In the genomic region with DNA sequence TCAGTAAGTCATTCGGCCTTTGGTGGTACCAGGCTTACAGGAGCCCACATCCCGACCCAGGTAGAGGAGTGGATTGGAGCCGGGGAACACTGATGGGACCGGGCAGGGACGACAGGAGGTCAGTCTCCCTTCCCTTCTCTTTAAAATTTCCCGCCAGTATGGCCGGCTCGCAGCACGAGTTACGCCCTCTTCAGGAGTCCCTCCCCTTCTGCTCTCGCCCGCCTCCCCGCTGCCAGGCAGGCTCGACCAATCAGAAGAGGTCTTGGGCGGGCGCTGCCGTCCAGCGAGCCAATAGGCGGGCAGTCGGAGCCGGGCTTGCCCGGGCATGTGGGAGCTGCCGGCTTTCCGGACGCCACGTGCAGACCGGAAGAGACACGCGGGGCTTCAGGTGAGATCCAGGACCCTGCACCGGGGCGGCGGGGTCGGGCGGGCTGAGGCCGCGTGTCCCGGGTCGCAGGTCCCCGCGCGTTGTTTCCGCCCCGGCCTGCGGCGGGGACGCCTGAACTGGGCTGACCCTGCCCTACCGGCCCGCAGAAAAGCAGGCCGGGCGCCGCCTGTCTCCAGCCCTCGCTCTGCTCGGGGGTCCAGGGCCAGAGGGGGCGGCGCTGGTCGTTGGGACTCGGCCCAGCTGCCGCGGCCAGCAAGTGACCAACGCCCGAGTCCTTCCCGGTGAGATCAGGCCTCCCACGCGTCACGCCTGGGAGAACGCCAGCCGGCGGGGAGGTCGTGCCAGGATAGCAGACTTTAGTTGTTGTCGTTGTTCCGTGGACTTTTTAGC, we compare ENCODE assay signal across 1 cellular context.
TF ChIP-seq lines count a peak whose summit lies in the region.

A gene with protein sequence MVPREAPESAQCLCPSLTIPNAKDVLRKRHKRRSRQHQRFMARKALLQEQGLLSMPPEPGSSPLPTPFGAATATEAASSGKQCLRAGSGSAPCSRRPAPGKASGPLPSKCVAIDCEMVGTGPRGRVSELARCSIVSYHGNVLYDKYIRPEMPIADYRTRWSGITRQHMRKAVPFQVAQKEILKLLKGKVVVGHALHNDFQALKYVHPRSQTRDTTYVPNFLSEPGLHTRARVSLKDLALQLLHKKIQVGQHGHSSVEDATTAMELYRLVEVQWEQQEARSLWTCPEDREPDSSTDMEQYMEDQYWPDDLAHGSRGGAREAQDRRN (plus strand): TSS at position 346 of the 778 bp plus-strand sequence. CDS start 4,870 bp downstream, outside the sequence.

TF ChIP-seq in K562, 482 proteins besides CTCF, POLR2A, EP300 and RAD21 (continued from another document and continues in another):
- TF ChIP-seq, protein P1, sequence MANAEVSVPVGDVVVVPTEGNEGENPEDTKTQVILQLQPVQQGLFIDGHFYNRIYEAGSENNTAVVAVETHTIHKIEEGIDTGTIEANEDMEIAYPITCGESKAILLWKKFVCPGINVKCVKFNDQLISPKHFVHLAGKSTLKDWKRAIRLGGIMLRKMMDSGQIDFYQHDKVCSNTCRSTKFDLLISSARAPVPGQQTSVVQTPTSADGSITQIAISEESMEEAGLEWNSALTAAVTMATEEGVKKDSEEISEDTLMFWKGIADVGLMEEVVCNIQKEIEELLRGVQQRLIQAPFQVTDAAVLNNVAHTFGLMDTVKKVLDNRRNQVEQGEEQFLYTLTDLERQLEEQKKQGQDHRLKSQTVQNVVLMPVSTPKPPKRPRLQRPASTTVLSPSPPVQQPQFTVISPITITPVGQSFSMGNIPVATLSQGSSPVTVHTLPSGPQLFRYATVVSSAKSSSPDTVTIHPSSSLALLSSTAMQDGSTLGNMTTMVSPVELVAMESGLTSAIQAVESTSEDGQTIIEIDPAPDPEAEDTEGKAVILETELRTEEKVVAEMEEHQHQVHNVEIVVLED (CRISPR knock-in tag; IDR thresholded peaks at IDR 0.05), result no peak
- TF ChIP-seq ZC3H8 (IDR thresholded peaks at IDR 0.05) (no peak), SMAD1 (IDR thresholded peaks at IDR 0.05; ENCODE audit: low read depth, low read length, partially characterized antibody) (peak; percentile 68), ZNF324 (CRISPR knock-in tag; IDR thresholded peaks at IDR 0.05) (no peak), NFATC3 (IDR thresholded peaks at IDR 0.05) (no peak), MTA2 (IDR thresholded peaks at IDR 0.05; ENCODE audit: low read depth) (no peak), TGIF2 (CRISPR knock-in tag; IDR thresholded peaks at IDR 0.05) (no peak), ZNF12 (CRISPR knock-in tag; IDR thresholded peaks at IDR 0.05) (peak; percentile 72; the same call in 1 of the 2 replicates), MAFG (tag; conservative IDR thresholded peaks at IDR 0.05) (no peak), MXI1 (IDR thresholded peaks at IDR 0.05; ENCODE audit: low read depth, low read length) (peak; percentile 92), PRPF4 (IDR thresholded peaks at IDR 0.05; ENCODE audit: insufficient read depth, low read depth, low read length, poor library complexity, severe bottlenecking) (peak; percentile 61), GATA2 (CRISPR knock-in tag; IDR thresholded peaks at IDR 0.05) (no peak), ZNF408 (CRISPR knock-in tag; IDR thresholded peaks at IDR 0.05; ENCODE audit: low read depth) (no peak), NFRKB (IDR thresholded peaks at IDR 0.05; ENCODE audit: low read depth) (no peak), ARID1B (IDR thresholded peaks at IDR 0.05) (peak; percentile 17; the same call in 1 of the 2 replicates), ATF1 (CRISPR knock-in tag; IDR thresholded peaks at IDR 0.05) (no peak), ATF1 (tag; IDR thresholded peaks at IDR 0.05) (peak; percentile 77), ZNF583 (CRISPR knock-in tag; IDR thresholded peaks at IDR 0.05) (peak; percentile 25; the same call in 1 of the 2 replicates), FUS (optimal IDR thresholded peaks at IDR 0.05; ENCODE audit: low read depth, low read length) (peak; percentile 75), ZNF197 (CRISPR knock-in tag; IDR thresholded peaks at IDR 0.05; ENCODE audit: low read depth) (no peak), HNRNPL (IDR thresholded peaks at IDR 0.05; ENCODE audit: low read depth, low read length) (peak; percentile 71), STAT5B (CRISPR knock-in tag; IDR thresholded peaks at IDR 0.05) (no peak), FOXM1 (IDR thresholded peaks at IDR 0.05; ENCODE audit: low read depth) (no peak; the same call in 1 of the 2 replicates), FOXM1 (CRISPR knock-in tag; IDR thresholded peaks at IDR 0.05; ENCODE audit: low read depth) (0 out of 2 replicates have a peak, but pooled peaks have one; percentile 36), HDAC8 (tag; IDR thresholded peaks at IDR 0.05) (no peak), KAT7 (CRISPR knock-in tag; IDR thresholded peaks at IDR 0.05; ENCODE audit: borderline replicate concordance) (peak; percentile 44; the same call in 1 of the 2 replicates), HNRNPUL1 (IDR thresholded peaks at IDR 0.05; ENCODE audit: low read length) (no peak), GABPB1 (CRISPR knock-in tag; IDR thresholded peaks at IDR 0.05) (peak; percentile 68), GATAD2A (IDR thresholded peaks at IDR 0.05) (0 out of 2 replicates have a peak, but pooled peaks have one; percentile 60), NFIC (IDR thresholded peaks at IDR 0.05) (peak; percentile 55; the same call in 1 of the 2 replicates), SMAD4 (CRISPR knock-in tag; conservative IDR thresholded peaks at IDR 0.05) (peak; percentile 77), MEIS2 (IDR thresholded peaks at IDR 0.05; ENCODE audit: partially characterized antibody) (no peak), ETS2 (tag; IDR thresholded peaks at IDR 0.05; ENCODE audit: borderline replicate concordance, poor library complexity, severe bottlenecking) (no peak), ZNF3 (CRISPR knock-in tag; IDR thresholded peaks at IDR 0.05) (no peak), SOX6 (IDR thresholded peaks at IDR 0.05) (no peak), ELF1 (tag; IDR thresholded peaks at IDR 0.05) (peak; percentile 77)
- TF ChIP-seq, protein P2, sequence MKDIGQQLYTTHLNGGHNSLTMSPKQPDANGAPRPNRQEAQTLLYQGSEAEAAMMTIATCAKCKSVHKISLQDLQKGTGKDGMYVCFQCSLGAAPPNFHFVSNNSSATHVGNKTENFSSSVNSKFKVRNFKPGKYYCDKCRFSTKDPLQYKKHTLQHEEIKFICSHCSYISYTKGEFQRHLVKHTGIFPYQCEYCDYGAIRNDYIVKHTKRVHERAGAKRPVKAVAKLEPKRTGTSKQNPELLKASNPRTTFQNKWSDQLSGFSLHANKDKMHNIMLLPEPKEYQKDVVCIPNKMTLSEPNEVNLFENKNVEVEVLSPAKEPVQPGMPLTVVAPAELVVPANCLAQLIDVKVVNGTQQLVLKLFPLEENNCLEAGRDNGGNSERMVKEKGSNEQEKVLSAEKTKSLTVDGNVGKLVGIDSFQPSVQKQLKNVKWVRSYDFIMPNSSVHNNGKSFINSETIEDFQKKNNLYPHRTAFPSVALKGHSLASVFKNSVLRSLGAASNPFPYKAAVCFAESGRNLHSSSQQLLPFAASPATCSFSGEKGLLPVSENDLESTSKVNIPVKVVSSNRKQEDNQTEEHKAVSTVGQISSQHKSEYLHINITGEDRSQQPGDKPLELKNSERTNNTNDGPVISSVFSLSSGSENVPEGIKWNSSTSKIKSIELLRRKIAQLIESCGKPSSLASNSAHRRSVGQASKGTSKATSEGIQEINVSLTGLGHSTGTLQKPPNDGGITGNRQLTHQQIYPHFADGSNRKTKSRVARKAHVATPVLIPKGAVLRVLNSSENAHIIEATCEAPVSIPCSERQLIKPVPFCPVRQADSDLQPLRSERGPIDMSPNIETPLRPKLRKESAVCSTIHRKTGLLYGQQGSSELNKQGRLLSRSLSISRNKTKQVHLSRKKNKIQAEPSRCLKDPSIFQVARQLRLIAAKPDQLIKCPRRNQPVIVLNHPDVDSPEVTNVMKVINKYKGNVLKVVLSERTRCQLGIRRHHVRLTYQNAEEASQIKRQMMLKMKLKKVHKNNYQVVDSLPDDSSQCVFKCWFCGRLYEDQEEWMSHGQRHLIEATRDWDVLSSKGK (CRISPR knock-in tag; IDR thresholded peaks at IDR 0.05), result no peak
- TF ChIP-seq, protein P3, sequence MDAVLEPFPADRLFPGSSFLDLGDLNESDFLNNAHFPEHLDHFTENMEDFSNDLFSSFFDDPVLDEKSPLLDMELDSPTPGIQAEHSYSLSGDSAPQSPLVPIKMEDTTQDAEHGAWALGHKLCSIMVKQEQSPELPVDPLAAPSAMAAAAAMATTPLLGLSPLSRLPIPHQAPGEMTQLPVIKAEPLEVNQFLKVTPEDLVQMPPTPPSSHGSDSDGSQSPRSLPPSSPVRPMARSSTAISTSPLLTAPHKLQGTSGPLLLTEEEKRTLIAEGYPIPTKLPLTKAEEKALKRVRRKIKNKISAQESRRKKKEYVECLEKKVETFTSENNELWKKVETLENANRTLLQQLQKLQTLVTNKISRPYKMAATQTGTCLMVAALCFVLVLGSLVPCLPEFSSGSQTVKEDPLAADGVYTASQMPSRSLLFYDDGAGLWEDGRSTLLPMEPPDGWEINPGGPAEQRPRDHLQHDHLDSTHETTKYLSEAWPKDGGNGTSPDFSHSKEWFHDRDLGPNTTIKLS (IDR thresholded peaks at IDR 0.05; ENCODE audit: borderline replicate concordance, low read depth), result peak; percentile 82
- TF ChIP-seq, protein P4, sequence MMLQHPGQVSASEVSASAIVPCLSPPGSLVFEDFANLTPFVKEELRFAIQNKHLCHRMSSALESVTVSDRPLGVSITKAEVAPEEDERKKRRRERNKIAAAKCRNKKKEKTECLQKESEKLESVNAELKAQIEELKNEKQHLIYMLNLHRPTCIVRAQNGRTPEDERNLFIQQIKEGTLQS (IDR thresholded peaks at IDR 0.05), result no peak
- TF ChIP-seq, protein P4 (CRISPR knock-in tag; conservative IDR thresholded peaks at IDR 0.05), result 0 out of 2 replicates have a peak, but pooled peaks have one; percentile 46
- TF ChIP-seq, protein P5, sequence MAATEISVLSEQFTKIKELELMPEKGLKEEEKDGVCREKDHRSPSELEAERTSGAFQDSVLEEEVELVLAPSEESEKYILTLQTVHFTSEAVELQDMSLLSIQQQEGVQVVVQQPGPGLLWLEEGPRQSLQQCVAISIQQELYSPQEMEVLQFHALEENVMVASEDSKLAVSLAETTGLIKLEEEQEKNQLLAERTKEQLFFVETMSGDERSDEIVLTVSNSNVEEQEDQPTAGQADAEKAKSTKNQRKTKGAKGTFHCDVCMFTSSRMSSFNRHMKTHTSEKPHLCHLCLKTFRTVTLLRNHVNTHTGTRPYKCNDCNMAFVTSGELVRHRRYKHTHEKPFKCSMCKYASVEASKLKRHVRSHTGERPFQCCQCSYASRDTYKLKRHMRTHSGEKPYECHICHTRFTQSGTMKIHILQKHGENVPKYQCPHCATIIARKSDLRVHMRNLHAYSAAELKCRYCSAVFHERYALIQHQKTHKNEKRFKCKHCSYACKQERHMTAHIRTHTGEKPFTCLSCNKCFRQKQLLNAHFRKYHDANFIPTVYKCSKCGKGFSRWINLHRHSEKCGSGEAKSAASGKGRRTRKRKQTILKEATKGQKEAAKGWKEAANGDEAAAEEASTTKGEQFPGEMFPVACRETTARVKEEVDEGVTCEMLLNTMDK (IDR thresholded peaks at IDR 0.05; ENCODE audit: borderline replicate concordance, insufficient read depth, low read depth, low read length, poor library complexity, severe bottlenecking), result no peak
- TF ChIP-seq, protein P6, sequence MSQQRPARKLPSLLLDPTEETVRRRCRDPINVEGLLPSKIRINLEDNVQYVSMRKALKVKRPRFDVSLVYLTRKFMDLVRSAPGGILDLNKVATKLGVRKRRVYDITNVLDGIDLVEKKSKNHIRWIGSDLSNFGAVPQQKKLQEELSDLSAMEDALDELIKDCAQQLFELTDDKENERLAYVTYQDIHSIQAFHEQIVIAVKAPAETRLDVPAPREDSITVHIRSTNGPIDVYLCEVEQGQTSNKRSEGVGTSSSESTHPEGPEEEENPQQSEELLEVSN (IDR thresholded peaks at IDR 0.05; ENCODE audit: borderline replicate concordance in 1 of 2, extremely low read depth in 1 of 2, insufficient read depth in 1 of 2, insufficient read length in 1 of 2, low read depth in 1 of 2, low read length in 1 of 2, poor library complexity in 1 of 2, severe bottlenecking in 1 of 2), result peak; percentile 87 to 92
- TF ChIP-seq, protein P7, sequence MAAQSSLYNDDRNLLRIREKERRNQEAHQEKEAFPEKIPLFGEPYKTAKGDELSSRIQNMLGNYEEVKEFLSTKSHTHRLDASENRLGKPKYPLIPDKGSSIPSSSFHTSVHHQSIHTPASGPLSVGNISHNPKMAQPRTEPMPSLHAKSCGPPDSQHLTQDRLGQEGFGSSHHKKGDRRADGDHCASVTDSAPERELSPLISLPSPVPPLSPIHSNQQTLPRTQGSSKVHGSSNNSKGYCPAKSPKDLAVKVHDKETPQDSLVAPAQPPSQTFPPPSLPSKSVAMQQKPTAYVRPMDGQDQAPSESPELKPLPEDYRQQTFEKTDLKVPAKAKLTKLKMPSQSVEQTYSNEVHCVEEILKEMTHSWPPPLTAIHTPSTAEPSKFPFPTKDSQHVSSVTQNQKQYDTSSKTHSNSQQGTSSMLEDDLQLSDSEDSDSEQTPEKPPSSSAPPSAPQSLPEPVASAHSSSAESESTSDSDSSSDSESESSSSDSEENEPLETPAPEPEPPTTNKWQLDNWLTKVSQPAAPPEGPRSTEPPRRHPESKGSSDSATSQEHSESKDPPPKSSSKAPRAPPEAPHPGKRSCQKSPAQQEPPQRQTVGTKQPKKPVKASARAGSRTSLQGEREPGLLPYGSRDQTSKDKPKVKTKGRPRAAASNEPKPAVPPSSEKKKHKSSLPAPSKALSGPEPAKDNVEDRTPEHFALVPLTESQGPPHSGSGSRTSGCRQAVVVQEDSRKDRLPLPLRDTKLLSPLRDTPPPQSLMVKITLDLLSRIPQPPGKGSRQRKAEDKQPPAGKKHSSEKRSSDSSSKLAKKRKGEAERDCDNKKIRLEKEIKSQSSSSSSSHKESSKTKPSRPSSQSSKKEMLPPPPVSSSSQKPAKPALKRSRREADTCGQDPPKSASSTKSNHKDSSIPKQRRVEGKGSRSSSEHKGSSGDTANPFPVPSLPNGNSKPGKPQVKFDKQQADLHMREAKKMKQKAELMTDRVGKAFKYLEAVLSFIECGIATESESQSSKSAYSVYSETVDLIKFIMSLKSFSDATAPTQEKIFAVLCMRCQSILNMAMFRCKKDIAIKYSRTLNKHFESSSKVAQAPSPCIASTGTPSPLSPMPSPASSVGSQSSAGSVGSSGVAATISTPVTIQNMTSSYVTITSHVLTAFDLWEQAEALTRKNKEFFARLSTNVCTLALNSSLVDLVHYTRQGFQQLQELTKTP (IDR thresholded peaks at IDR 0.05; ENCODE audit: low read depth in 1 of 2, partially characterized antibody in 2 of 2), result no peak
- TF ChIP-seq, protein P8, sequence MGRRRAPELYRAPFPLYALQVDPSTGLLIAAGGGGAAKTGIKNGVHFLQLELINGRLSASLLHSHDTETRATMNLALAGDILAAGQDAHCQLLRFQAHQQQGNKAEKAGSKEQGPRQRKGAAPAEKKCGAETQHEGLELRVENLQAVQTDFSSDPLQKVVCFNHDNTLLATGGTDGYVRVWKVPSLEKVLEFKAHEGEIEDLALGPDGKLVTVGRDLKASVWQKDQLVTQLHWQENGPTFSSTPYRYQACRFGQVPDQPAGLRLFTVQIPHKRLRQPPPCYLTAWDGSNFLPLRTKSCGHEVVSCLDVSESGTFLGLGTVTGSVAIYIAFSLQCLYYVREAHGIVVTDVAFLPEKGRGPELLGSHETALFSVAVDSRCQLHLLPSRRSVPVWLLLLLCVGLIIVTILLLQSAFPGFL (CRISPR knock-in tag; IDR thresholded peaks at IDR 0.05), result no peak
- TF ChIP-seq, protein P9, sequence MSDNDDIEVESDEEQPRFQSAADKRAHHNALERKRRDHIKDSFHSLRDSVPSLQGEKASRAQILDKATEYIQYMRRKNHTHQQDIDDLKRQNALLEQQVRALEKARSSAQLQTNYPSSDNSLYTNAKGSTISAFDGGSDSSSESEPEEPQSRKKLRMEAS (CRISPR knock-in tag; IDR thresholded peaks at IDR 0.05), result peak; percentile 99
